In genomic region chr1:55478742-55479141, GRCh38 we compare ENCODE assay signal across 8 cellular contexts.
DNase-seq lines count a peak whose midpoint lies in the region; ATAC-seq and TF ChIP-seq lines count a peak whose summit lies in the region.

No MANE protein-coding gene starts in this region.

- ATAC-seq in psoas muscle, result no peak

- H3K9me2 ChIP-seq in PC-9 (ENCODE audit: insufficient read depth), result no peaks in the 10 kb centered on the region

- H3K27ac ChIP-seq in PC-9 (no peak overlapping the region), psoas muscle (no peak overlapping the region)

- H3K36me3 Mint-ChIP-seq in HFFc6 (ENCODE audit: low read depth), result no peaks in the 10 kb centered on the region
- no peaks in the 10 kb centered on the region for H3K36me3 Mint-ChIP-seq in activated T-helper 2 cell treated with anti-CD3 and anti-CD28 coated beads, Interferon-gamma antibody, Interleukin-2, Interleukin-4, amounts not matched to agents 10 μg/mL and 5 μg/mL and 100 μg/mL, durations not matched to agents 14 hours and 24 hours and 36 hours (ENCODE audit: low read depth)

- peaks cover 11% of the 10 kb centered on the region for H3K4me1 ChIP-seq in PC-9 (replicated peaks; ENCODE audit: insufficient read depth)
- H3K4me1 ChIP-seq in psoas muscle, result no peaks in the 10 kb centered on the region

- no peaks in the 10 kb centered on the region for H3K79me2 ChIP-seq in PC-9 (ENCODE audit: low read depth)

- intact Hi-C loops in PC-9 (cut with micrococcal nuclease; ENCODE audit: unreplicated experiment), result loop anchor here (5.0 kb wide), 1 partner anchor 1099 kb away; the partner anchor contains the start of gene PLPP3
- intact Hi-C loops in psoas muscle (cut with DNase I), result no loop called here
- intact Hi-C loops in activated T-helper 2 cell treated with anti-CD3 and anti-CD28 coated beads, Interferon-gamma antibody, Interleukin-2, Interleukin-4, amounts not matched to agents 10 μg/mL and 5 μg/mL and 100 μg/mL, durations not matched to agents 14 hours and 24 hours and 36 hours (cut with micrococcal nuclease), result no loop called here

- peak; percentile 27; the same call in 1 of the 2 replicates for TF ChIP-seq CTCF in AG10803 (conservative IDR thresholded peaks at IDR 0.05; ENCODE audit: low read length)
- peak; percentile 68 for TF ChIP-seq CTCF in HFFc6 (IDR thresholded peaks at IDR 0.05)
- TF ChIP-seq CTCF in PC-9 (conservative IDR thresholded peaks at IDR 0.05), result peak; percentile 54
- TF ChIP-seq CTCF in fibroblast of villous mesenchyme (IDR thresholded peaks at IDR 0.05; ENCODE audit: insufficient read depth, low read depth, low read length), result peak; percentile 29
- TF ChIP-seq CTCF in psoas muscle (IDR thresholded peaks at IDR 0.05), result no peak

- no peak overlapping the region for H3K27ac Mint-ChIP-seq in HFFc6
- H3K27ac Mint-ChIP-seq in activated T-helper 2 cell treated with anti-CD3 and anti-CD28 coated beads, Interferon-gamma antibody, Interleukin-2, Interleukin-4, amounts not matched to agents 10 μg/mL and 5 μg/mL and 100 μg/mL, durations not matched to agents 14 hours and 24 hours and 36 hours, result no peak overlapping the region

- peak; percentile 30 for DNase-seq in AG10803 (ENCODE audit: low read depth)
- peak; percentile 31 for DNase-seq in HFFc6
- DNase-seq in PC-9, result no peak
- peak; percentile 44 for DNase-seq in fibroblast of villous mesenchyme (ENCODE audit: low read depth)
- no peak for DNase-seq in KG1 (lab: John Stamatoyannopoulos, UW)
- no peak for DNase-seq in psoas muscle
- DNase-seq in activated T-helper 2 cell treated with anti-CD3 and anti-CD28 coated beads, Interferon-gamma antibody, Interleukin-2, Interleukin-4, amounts not matched to agents 10 μg/mL and 5 μg/mL and 100 μg/mL, durations not matched to agents 14 hours and 24 hours and 36 hours (ENCODE audit: low spot score), result no peak
- DNase-seq in islet precursor cell, result no peak

- H3K27me3 ChIP-seq in PC-9 (ENCODE audit: insufficient read depth, low read depth) (no peaks in the 10 kb centered on the region), psoas muscle (ENCODE audit: insufficient read depth in 3 of 3, low read length in 2 of 3) (no peaks in the 10 kb centered on the region)

- H2AFZ ChIP-seq in PC-9, result no peak overlapping the region

- POLR2A ChIA-PET in PC-9 (lab: Charles Lee; ENCODE audit: unreplicated experiment), result interaction anchor here (0.6 kb wide), 1 partner anchor 1039 kb away, joined by 3 read pairs; no protein-coding TSS in a partner anchor

- H3K4me3 Mint-ChIP-seq in HFFc6, result no peak overlapping the region
- no peak overlapping the region for H3K4me3 Mint-ChIP-seq in activated T-helper 2 cell treated with anti-CD3 and anti-CD28 coated beads, Interferon-gamma antibody, Interleukin-2, Interleukin-4, amounts not matched to agents 10 μg/mL and 5 μg/mL and 100 μg/mL, durations not matched to agents 14 hours and 24 hours and 36 hours (ENCODE audit: low read depth)

- H3K36me3 ChIP-seq in PC-9 (ENCODE audit: low read depth) (no peaks in the 10 kb centered on the region), psoas muscle (ENCODE audit: insufficient read depth in 1 of 2, low read depth in 1 of 2) (no peaks in the 10 kb centered on the region)

- H3K4me2 ChIP-seq in PC-9, result no peak overlapping the region

- H4K20me1 ChIP-seq in PC-9 (ENCODE audit: insufficient read depth), result no peaks in the 10 kb centered on the region

- H3K4me1 Mint-ChIP-seq in HFFc6 (ENCODE audit: low read depth), result peaks cover 46% of the 10 kb centered on the region
- H3K4me1 Mint-ChIP-seq in activated T-helper 2 cell treated with anti-CD3 and anti-CD28 coated beads, Interferon-gamma antibody, Interleukin-2, Interleukin-4, amounts not matched to agents 10 μg/mL and 5 μg/mL and 100 μg/mL, durations not matched to agents 14 hours and 24 hours and 36 hours (ENCODE audit: low read depth), result no peaks in the 10 kb centered on the region

- CTCF ChIA-PET in PC-9 (lab: Charles Lee), result interaction anchor here (0.5 to 1.2 kb wide), 4 partner anchors 103 to 1106 kb away, joined by 3 to 5 read pairs (median 3); no protein-coding TSS in a partner anchor

- H3K4me3 ChIP-seq in AG10803 (ENCODE audit: low read length) (no peak overlapping the region), PC-9 (no peak overlapping the region), fibroblast of villous mesenchyme (ENCODE audit: low read depth, low read length) (no peak overlapping the region), psoas muscle (no peak overlapping the region)

- BruUV-seq in PC-9 (replicated peaks; lab: Mats Ljungman, UMichigan), result no TSS peak

- WGBS in psoas muscle, 3 donors, result 21 to 48% (median 34%) methylated on average over 2 of the region's 2 CpGs

- H3K9me3 ChIP-seq in PC-9 (ENCODE audit: insufficient read depth, low read depth) (peaks cover 7% of the 10 kb centered on the region; the same call in 1 of the 2 replicates), psoas muscle (no peaks in the 10 kb centered on the region)

- no peaks in the 10 kb centered on the region for H3K9me3 Mint-ChIP-seq in HFFc6
- H3K9me3 Mint-ChIP-seq in activated T-helper 2 cell treated with anti-CD3 and anti-CD28 coated beads, Interferon-gamma antibody, Interleukin-2, Interleukin-4, amounts not matched to agents 10 μg/mL and 5 μg/mL and 100 μg/mL, durations not matched to agents 14 hours and 24 hours and 36 hours, result no peaks in the 10 kb centered on the region

- H3K27me3 Mint-ChIP-seq in HFFc6 (ENCODE audit: insufficient read depth), result peaks cover 2% of the 10 kb centered on the region; the same call in 1 of the 2 replicates
- H3K27me3 Mint-ChIP-seq in activated T-helper 2 cell treated with anti-CD3 and anti-CD28 coated beads, Interferon-gamma antibody, Interleukin-2, Interleukin-4, amounts not matched to agents 10 μg/mL and 5 μg/mL and 100 μg/mL, durations not matched to agents 14 hours and 24 hours and 36 hours (ENCODE audit: low read depth), result peaks cover 15% of the 10 kb centered on the region

- no peaks in the 10 kb centered on the region for H3F3A ChIP-seq in PC-9 (ENCODE audit: insufficient read depth, low read depth)

Comparison
In these comparisons a context has a peak if more than half of its experiments do, and no peak if none do; other contexts are left out.
1. DNase-seq: peak in AG10803 (single experiment), HFFc6 (single experiment) and fibroblast of villous mesenchyme (single experiment); none in PC-9 (0 of 2), KG1 (single experiment), psoas muscle (0 of 2), activated T-helper 2 cell treated with anti-CD3 and anti-CD28 coated beads, Interferon-gamma antibody, Interleukin-2, Interleukin-4, amounts not matched to agents 10 μg/mL and 5 μg/mL and 100 μg/mL, durations not matched to agents 14 hours and 24 hours and 36 hours (single experiment) and islet precursor cell (single experiment).